Comparison of ENCODE assay signal across 14 cellular contexts in genomic region chr6:144555078-144555477, GRCh38.
"Had no signal": no experiment of that assay in that cellular context is flagged by ENCODE, and none has a peak within 500 bp of the region (broad histone marks: within the 10 kb centered on the region; RNA-seq: fewer than 3 reads in every experiment).

No MANE protein-coding gene starts in this region.

- H3K9me3 ChIP-seq: esophagus squamous epithelium, heart right ventricle, psoas muscle, sigmoid colon, stomach, thoracic aorta had no signal

- H3K4me1 ChIP-seq: esophagus squamous epithelium, psoas muscle, sigmoid colon had no signal

- DNase-seq: esophagus squamous epithelium; foreskin melanocyte; heart right ventricle; islet precursor cell; left ventricle myocardium superior; mesenchymal stem cell; nephron progenitor cell; psoas muscle; SIG-M5; sigmoid colon; stimulated activated CD4-positive, alpha-beta T cell treated with anti-CD3 and anti-CD28 coated beads, Interleukin-12 subunit alpha, Interleukin-12 subunit beta, amount 100 ng/mL, for 4 hours; stomach; T-helper 17 cell had no signal

- H3K4me3 ChIP-seq: esophagus squamous epithelium, heart right ventricle, psoas muscle, sigmoid colon, stomach, thoracic aorta had no signal

- H3K9me3 Mint-ChIP-seq: nephron progenitor cell had no signal

- ATAC-seq: heart right ventricle, left ventricle myocardium superior, T-helper 17 cell had no signal

- H3K27me3 Mint-ChIP-seq: T-helper 17 cell had no signal

- H3K27ac ChIP-seq: esophagus squamous epithelium, heart right ventricle, psoas muscle, sigmoid colon, stomach, thoracic aorta had no signal

- H3K4me1 Mint-ChIP-seq: nephron progenitor cell had no signal

- H3K27me3 ChIP-seq: esophagus squamous epithelium, heart right ventricle, sigmoid colon, stomach had no signal

- H3K4me3 Mint-ChIP-seq: nephron progenitor cell, T-helper 17 cell had no signal
